Comparison of ENCODE assay signal across 14 cellular contexts in the genomic region with DNA sequence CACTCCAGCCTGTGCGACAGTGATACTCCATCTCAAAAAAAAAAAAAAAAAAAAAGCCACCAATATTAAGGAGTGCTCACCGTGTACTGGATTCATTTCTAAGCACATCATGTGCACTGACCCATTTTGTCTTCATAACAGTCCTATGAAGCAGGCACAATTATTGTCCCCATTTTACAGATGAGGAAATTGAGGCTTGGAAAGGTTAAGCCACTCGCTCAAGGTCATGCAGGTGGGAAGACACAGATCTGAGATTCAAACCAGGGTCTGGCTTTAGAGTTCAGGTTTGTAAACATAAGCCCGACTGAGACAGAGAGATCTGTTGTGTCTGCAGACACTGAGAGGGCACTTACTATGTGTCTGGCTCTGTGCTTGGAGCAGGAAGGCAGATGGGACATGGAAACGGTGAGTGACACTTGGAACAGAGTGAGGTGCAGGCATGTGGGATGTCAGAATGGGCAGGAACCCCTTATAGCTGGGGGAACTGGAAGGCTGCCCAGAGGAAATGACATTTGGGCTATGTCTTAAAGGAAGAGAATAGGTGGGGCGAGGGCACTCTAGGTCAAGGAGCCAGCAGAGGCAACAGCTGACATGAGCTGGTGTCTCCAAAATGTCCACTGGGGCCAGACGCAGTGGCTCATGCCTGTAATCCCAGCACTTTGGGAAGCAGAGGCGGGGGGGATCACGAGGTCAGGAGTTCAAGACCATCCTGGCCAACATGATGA.
DNase-seq lines count a peak whose midpoint lies in the region; ATAC-seq, FAIRE-seq and TF ChIP-seq lines count a peak whose summit lies in the region.
"Had no signal": no experiment of that assay in that cellular context is flagged by ENCODE, and none has a peak within 500 bp of the region (broad histone marks: within the 10 kb centered on the region; RNA-seq: fewer than 3 reads in every experiment).

No MANE protein-coding gene starts in this region.

- H3K27me3 ChIP-seq in MG63 (no peaks in the 10 kb centered on the region), bronchial epithelial cell (ENCODE audit: control insufficient read depth, insufficient read depth, low read length) (no peaks in the 10 kb centered on the region)
- H3K27me3 ChIP-seq: colonic mucosa, tibial artery had no signal

- TF ChIP-seq CTCF in bronchial epithelial cell (IDR thresholded peaks at IDR 0.05; ENCODE audit: insufficient read depth, low read length, severe bottlenecking), result no peak

- no peaks in the 10 kb centered on the region for H3K36me3 ChIP-seq in MG63
- H3K36me3 ChIP-seq in bronchial epithelial cell (ENCODE audit: control insufficient read depth, insufficient read depth, low read length), result peaks cover 2% of the 10 kb centered on the region
- H3K36me3 ChIP-seq: colonic mucosa, tibial artery had no signal

- H3K4me3 Mint-ChIP-seq in T-helper 1 cell treated with Interleukin-12 subunit alpha and Interleukin-12 subunit beta and Interleukin-4 antibody, amounts not matched to agents 30 μg/mL and 1 μg/mL, for 36 hours, result no peak overlapping the region
- H3K4me3 Mint-ChIP-seq in naive thymus-derived CD8-positive, alpha-beta T cell, result peak overlapping the region in 8 of 10 donors; percentile 27 to 56 (median 48)

- H3K27ac Mint-ChIP-seq in T-helper 1 cell treated with Interleukin-12 subunit alpha and Interleukin-12 subunit beta and Interleukin-4 antibody, amounts not matched to agents 30 μg/mL and 1 μg/mL, for 36 hours, result peak overlapping the region; percentile 70
- H3K27ac Mint-ChIP-seq in naive thymus-derived CD8-positive, alpha-beta T cell, result peak overlapping the region; percentile 75 to 97 (median 88)

- POLR2A ChIA-PET in naive thymus-derived CD8-positive, alpha-beta T cell (lab: Charles Lee), result interaction anchor here (0.6 to 18.3 kb wide), 3 partner anchors 8 to 66 kb away, joined by 3 to 359 read pairs (median 200); a partner anchor contains a TSS

- no peak overlapping the region for H3K4me3 ChIP-seq in MG63
- H3K4me3 ChIP-seq in bronchial epithelial cell (ENCODE audit: low read depth, low read length), result no peak overlapping the region
- H3K4me3 ChIP-seq: colonic mucosa, tibial artery had no signal

- H3K9me3 ChIP-seq in MG63, result no peaks in the 10 kb centered on the region
- H3K9me3 ChIP-seq: colonic mucosa, tibial artery had no signal

- H3K36me3 Mint-ChIP-seq in T-helper 1 cell treated with Interleukin-12 subunit alpha and Interleukin-12 subunit beta and Interleukin-4 antibody, amounts not matched to agents 30 μg/mL and 1 μg/mL, for 36 hours (ENCODE audit: low read depth), result peaks cover 36% of the 10 kb centered on the region
- peaks cover 0 to 57% (median 18%) of the 10 kb centered on the region in 3 donors for H3K36me3 Mint-ChIP-seq in naive thymus-derived CD8-positive, alpha-beta T cell

- peak; percentile 55 for FAIRE-seq in bronchial epithelial cell (lab: Jason Lieb, UNC)
- FAIRE-seq: A204.1 had no signal

- DNase-seq in T-helper 1 cell (no peak), MG63 (peak; percentile 57), bronchial epithelial cell (ENCODE audit: low read depth) (no peak), DMS 273 (lab: John Stamatoyannopoulos, UW; ENCODE audit: unreplicated experiment) (no peak)
- no peak for DNase-seq in naive thymus-derived CD8-positive, alpha-beta T cell
- DNase-seq in stimulated activated CD4-positive, alpha-beta T cell treated with anti-CD3 and anti-CD28 coated beads, Interleukin-2, amount 100 ng/mL, for 48 hours, result no peak
- DNase-seq: colonic mucosa, DMS 273 treated with DMSO at 0.1 percent for 48 hours, KBM-7, NCI-H1694 treated with DMSO at 0.1 percent for 48 hours, tibial artery had no signal

- H3K9me3 Mint-ChIP-seq in T-helper 1 cell treated with Interleukin-12 subunit alpha and Interleukin-12 subunit beta and Interleukin-4 antibody, amounts not matched to agents 30 μg/mL and 1 μg/mL, for 36 hours, result no peaks in the 10 kb centered on the region
- peaks cover 0 to 3% (median 0%) of the 10 kb centered on the region in 9 donors for H3K9me3 Mint-ChIP-seq in naive thymus-derived CD8-positive, alpha-beta T cell

- peaks cover 42% of the 10 kb centered on the region for H3K4me1 Mint-ChIP-seq in T-helper 1 cell treated with Interleukin-12 subunit alpha and Interleukin-12 subunit beta and Interleukin-4 antibody, amounts not matched to agents 30 μg/mL and 1 μg/mL, for 36 hours (ENCODE audit: low read depth)
- peaks cover 30 to 83% (median 69%) of the 10 kb centered on the region in 4 donors for H3K4me1 Mint-ChIP-seq in naive thymus-derived CD8-positive, alpha-beta T cell

- H3K27me3 Mint-ChIP-seq in T-helper 1 cell treated with Interleukin-12 subunit alpha and Interleukin-12 subunit beta and Interleukin-4 antibody, amounts not matched to agents 30 μg/mL and 1 μg/mL, for 36 hours (ENCODE audit: low read depth), result no peaks in the 10 kb centered on the region
- no peaks in the 10 kb centered on the region for H3K27me3 Mint-ChIP-seq in naive thymus-derived CD8-positive, alpha-beta T cell

- no peak for ATAC-seq in naive thymus-derived CD8-positive, alpha-beta T cell
- ATAC-seq in GM18517 (IDR thresholded peaks at IDR 0.05; ENCODE audit: unreplicated experiment), result no peak
